Comparison of ENCODE assay signal across 22 cellular contexts in genomic region chr5:267716-268115, GRCh38. TPM values are rescaled to one million over a fixed set of nuclear protein-coding genes. Genes with fewer than 3 reads are reported as not detected.
A peak's percentile ranks its signal among the peaks of the same experiment; 100 is the strongest.
DNase-seq lines count a peak whose midpoint lies in the region; ATAC-seq, FAIRE-seq and TF ChIP-seq lines count a peak whose summit lies in the region.
"Had no signal": no experiment of that assay in that cellular context is flagged by ENCODE, and none has a peak within 500 bp of the region (broad histone marks: within the 10 kb centered on the region; RNA-seq: fewer than 3 reads in every experiment).

No MANE protein-coding gene starts in this region.

- no peak for DNase-seq in activated CD4-positive, alpha-beta T cell treated with anti-CD3 and anti-CD28 coated beads, Interleukin-2, amount 10 ng/mL, durations not matched to agents 24 days and 14 days
- DNase-seq in activated CD4-positive, alpha-beta T cell treated with anti-CD3 and anti-CD28 coated beads for 4 hours, result no peak
- no peak for DNase-seq in left ventricle myocardium inferior
- no peak for DNase-seq in right atrium auricular region (ENCODE audit: low spot score)
- no peak for DNase-seq in endothelial cell of umbilical vein (ENCODE audit: low read depth, low spot score)
- DNase-seq in stimulated activated effector memory CD8-positive, alpha-beta T cell treated with anti-CD3 and anti-CD28 coated beads, Interleukin-12 subunit alpha, Interleukin-12 subunit beta, amount 100 ng/mL, for 72 hours (ENCODE audit: low spot score in 2 of 2), result no peak
- DNase-seq in kidney glomerular epithelial cell (lab: John Stamatoyannopoulos, UW), result no peak
- DNase-seq: 8988T, C1 segment of cervical spinal cord, EL, GF-D8, GOT3, HCEC 1CT, KBM-7, NCI-H1092 treated with DMSO at 0.1 percent for 48 hours, NCI-H1436 treated with DMSO at 0.1 percent for 48 hours, NCI-H1930, NCI-H2227 treated with DMSO at 0.1 percent for 48 hours, NCI-H510A, Peyer's patch had no signal

- H2AFZ ChIP-seq in endothelial cell of umbilical vein (ENCODE audit: low read depth, low read length), result no peak overlapping the region

- no peak for TF ChIP-seq CTCF in left ventricle myocardium inferior (IDR thresholded peaks at IDR 0.05; ENCODE audit: borderline replicate concordance)
- no peak for TF ChIP-seq CTCF in right atrium auricular region (IDR thresholded peaks at IDR 0.05)
- TF ChIP-seq CTCF in endothelial cell of umbilical vein (IDR thresholded peaks at IDR 0.05; ENCODE audit: extremely low read depth in 1 of 2, insufficient read depth in 1 of 2, low read depth in 1 of 2, low read length in 2 of 2), result no peak

- H3K4me1 Mint-ChIP-seq in activated CD4-positive, alpha-beta T cell treated with anti-CD3 and anti-CD28 coated beads, Interleukin-2, amount 10 ng/mL, durations not matched to agents 24 days and 14 days, result peaks cover 16% of the 10 kb centered on the region
- peaks cover 31% of the 10 kb centered on the region for H3K4me1 Mint-ChIP-seq in stimulated activated effector memory CD8-positive, alpha-beta T cell treated with anti-CD3 and anti-CD28 coated beads, Interleukin-12 subunit alpha, Interleukin-12 subunit beta, amount 100 ng/mL, for 72 hours

- H3K27ac ChIP-seq in left ventricle myocardium inferior (replicated peaks) (peak overlapping the region; percentile 12), right atrium auricular region (no peak overlapping the region), endothelial cell of umbilical vein (ENCODE audit: insufficient read depth, low read depth, low read length) (no peak overlapping the region)
- H3K27ac ChIP-seq: Peyer's patch had no signal

- no peaks in the 10 kb centered on the region for H3K9me1 ChIP-seq in endothelial cell of umbilical vein (replicated peaks; ENCODE audit: control insufficient read depth, extremely low read depth, insufficient read depth, low read length)

- no peaks in the 10 kb centered on the region for H3K9me3 ChIP-seq in left ventricle myocardium inferior (replicated peaks)
- H3K9me3 ChIP-seq in right atrium auricular region, result no peaks in the 10 kb centered on the region
- no peaks in the 10 kb centered on the region for H3K9me3 ChIP-seq in endothelial cell of umbilical vein (replicated peaks; ENCODE audit: control insufficient read depth, insufficient read depth, low read length)
- H3K9me3 ChIP-seq: Peyer's patch had no signal

- no peaks in the 10 kb centered on the region for H3K27me3 Mint-ChIP-seq in activated CD4-positive, alpha-beta T cell treated with anti-CD3 and anti-CD28 coated beads, Interleukin-2, amount 10 ng/mL, durations not matched to agents 24 days and 14 days

- intact Hi-C loops in activated CD4-positive, alpha-beta T cell treated with anti-CD3 and anti-CD28 coated beads, Interleukin-2, amount 10 ng/mL, durations not matched to agents 24 days and 14 days (cut with micrococcal nuclease), result no loop called here
- intact Hi-C loops in left ventricle myocardium inferior (cut with micrococcal nuclease) (no loop called here), endothelial cell of umbilical vein (cut with micrococcal nuclease) (no loop called here)

- no peak for ATAC-seq in stimulated activated effector memory CD8-positive, alpha-beta T cell treated with anti-CD3 and anti-CD28 coated beads, Interleukin-12 subunit alpha, Interleukin-12 subunit beta, amount 100 ng/mL, for 72 hours
- no peak for ATAC-seq in HG02763 (IDR thresholded peaks at IDR 0.05; ENCODE audit: unreplicated experiment)

- no peak overlapping the region for H3K4me2 ChIP-seq in endothelial cell of umbilical vein (ENCODE audit: insufficient read depth, low read length)

- CTCF ChIA-PET in endothelial cell of umbilical vein (lab: Charles Lee), result no interaction called here

- BruUV-seq in endothelial cell of umbilical vein (replicated peaks; lab: Mats Ljungman, UMichigan), result no TSS peak

- peak overlapping the region; percentile 12 for H3K27ac Mint-ChIP-seq in activated CD4-positive, alpha-beta T cell treated with anti-CD3 and anti-CD28 coated beads, Interleukin-2, amount 10 ng/mL, durations not matched to agents 24 days and 14 days
- H3K27ac Mint-ChIP-seq in stimulated activated effector memory CD8-positive, alpha-beta T cell treated with anti-CD3 and anti-CD28 coated beads, Interleukin-12 subunit alpha, Interleukin-12 subunit beta, amount 100 ng/mL, for 72 hours, result peak overlapping the region; percentile 43

- peaks cover 7% of the 10 kb centered on the region for H3K79me2 ChIP-seq in endothelial cell of umbilical vein (ENCODE audit: control insufficient read depth, insufficient read depth, low read length)

- H3K27me3 ChIP-seq in left ventricle myocardium inferior (ENCODE audit: low read depth) (no peaks in the 10 kb centered on the region), right atrium auricular region (no peaks in the 10 kb centered on the region), endothelial cell of umbilical vein (ENCODE audit: control insufficient read depth in 2 of 2, insufficient read depth in 2 of 2, low read length in 2 of 2) (no peaks in the 10 kb centered on the region)
- H3K27me3 ChIP-seq: Peyer's patch had no signal

- no peak for TF ChIP-seq POLR2A in endothelial cell of umbilical vein (IDR thresholded peaks at IDR 0.05; ENCODE audit: low read depth, low read length)

- no peak overlapping the region for H3K4me3 Mint-ChIP-seq in activated CD4-positive, alpha-beta T cell treated with anti-CD3 and anti-CD28 coated beads, Interleukin-2, amount 10 ng/mL, durations not matched to agents 24 days and 14 days
- H3K4me3 Mint-ChIP-seq in stimulated activated effector memory CD8-positive, alpha-beta T cell treated with anti-CD3 and anti-CD28 coated beads, Interleukin-12 subunit alpha, Interleukin-12 subunit beta, amount 100 ng/mL, for 72 hours, result no peak overlapping the region

- H3K9me3 Mint-ChIP-seq in activated CD4-positive, alpha-beta T cell treated with anti-CD3 and anti-CD28 coated beads, Interleukin-2, amount 10 ng/mL, durations not matched to agents 24 days and 14 days, result no peaks in the 10 kb centered on the region
- H3K9me3 Mint-ChIP-seq in stimulated activated effector memory CD8-positive, alpha-beta T cell treated with anti-CD3 and anti-CD28 coated beads, Interleukin-12 subunit alpha, Interleukin-12 subunit beta, amount 100 ng/mL, for 72 hours, result no peaks in the 10 kb centered on the region

- no peaks in the 10 kb centered on the region for H4K20me1 ChIP-seq in endothelial cell of umbilical vein (replicated peaks; ENCODE audit: control insufficient read depth, extremely low read depth, insufficient read depth, low read length)

- H3K36me3 Mint-ChIP-seq in activated CD4-positive, alpha-beta T cell treated with anti-CD3 and anti-CD28 coated beads, Interleukin-2, amount 10 ng/mL, durations not matched to agents 24 days and 14 days (ENCODE audit: low read depth), result peaks cover 24% of the 10 kb centered on the region
- peaks cover 60% of the 10 kb centered on the region for H3K36me3 Mint-ChIP-seq in stimulated activated effector memory CD8-positive, alpha-beta T cell treated with anti-CD3 and anti-CD28 coated beads, Interleukin-12 subunit alpha, Interleukin-12 subunit beta, amount 100 ng/mL, for 72 hours

- dilution Hi-C loops in endothelial cell of umbilical vein (cut with MboI; ENCODE audit: extremely low pct_ligation_motif_present, low sequenced_read_pairs), result no loop called here

- peak; percentile 42 for FAIRE-seq in endothelial cell of umbilical vein (lab: Jason Lieb, UNC)
- FAIRE-seq: GM19239 had no signal

- H3K36me3 ChIP-seq in left ventricle myocardium inferior (peaks cover 31% of the 10 kb centered on the region), right atrium auricular region (peaks cover 25% of the 10 kb centered on the region), endothelial cell of umbilical vein (ENCODE audit: control insufficient read depth in 2 of 2, extremely low read depth in 1 of 2, insufficient read depth in 2 of 2, low read length in 2 of 2) (peaks cover 4 to 5% of the 10 kb centered on the region in 2 experiments)

- no peak overlapping the region for H3K9ac ChIP-seq in endothelial cell of umbilical vein (replicated peaks; ENCODE audit: extremely low read depth, insufficient read depth, low read length)

- POLR2A ChIA-PET in endothelial cell of umbilical vein (lab: Charles Lee), result no interaction called here

- H3K4me1 ChIP-seq in left ventricle myocardium inferior (peaks cover 32% of the 10 kb centered on the region), right atrium auricular region (peaks cover 0 to 19% of the 10 kb centered on the region in 2 donors), endothelial cell of umbilical vein (ENCODE audit: control insufficient read depth, extremely low read depth, insufficient read depth, low read length) (peaks cover 15% of the 10 kb centered on the region)

- no peak overlapping the region for H3K4me3 ChIP-seq in left ventricle myocardium inferior
- H3K4me3 ChIP-seq in right atrium auricular region, result no peak overlapping the region
- no peak overlapping the region for H3K4me3 ChIP-seq in endothelial cell of umbilical vein (replicated peaks in 1 of 3; ENCODE audit: insufficient read depth in 1 of 3, low read depth in 1 of 3, low read length in 3 of 3)
- H3K4me3 ChIP-seq: Peyer's patch had no signal

RNA-seq across cellular contexts. Expression of gene PDCD6, which starts 3.7 kb away (rescaled TPM):
- 118 and 119 TPM in 2 replicates for total RNA-seq in activated CD4-positive, alpha-beta T cell treated with anti-CD3 and anti-CD28 coated beads, Interleukin-2, amount 10 ng/mL, durations not matched to agents 24 days and 14 days
- total RNA-seq in left ventricle myocardium inferior (34.2 TPM), right atrium auricular region (10 to 100 TPM; 38.1 to 46.1 TPM), endothelial cell of umbilical vein (79.8 and 83.3 TPM in 2 replicates)
- polyA plus RNA-seq in endothelial cell of umbilical vein, result 223 and 247 TPM in 2 replicates
- 206 and 215 TPM in 2 replicates for polyA plus RNA-seq in endothelial cell of umbilical vein (2011; cell fraction: cytosol; rRNA removed)
- polyA plus RNA-seq in endothelial cell of umbilical vein (2011; cell fraction: nucleus; rRNA removed), result 155 and 164 TPM in 2 replicates
- polyA plus RNA-seq in endothelial cell of umbilical vein (2012), result 109 and 126 TPM in 2 replicates
- polyA minus RNA-seq in endothelial cell of umbilical vein, result 160 and 180 TPM in 2 replicates
- polyA minus RNA-seq in endothelial cell of umbilical vein (2011; cell fraction: cytosol; rRNA and poly(A)+ RNA removed), result 129 TPM
- 47.2 and 48.4 TPM in 2 replicates for polyA minus RNA-seq in endothelial cell of umbilical vein (2011; cell fraction: nucleus; rRNA and poly(A)+ RNA removed)

RNA-seq across cellular contexts. Expression of gene SDHA, which starts 49.6 kb away (rescaled TPM):
- 147 and 150 TPM in 2 replicates for total RNA-seq in activated CD4-positive, alpha-beta T cell treated with anti-CD3 and anti-CD28 coated beads, Interleukin-2, amount 10 ng/mL, durations not matched to agents 24 days and 14 days
- total RNA-seq in left ventricle myocardium inferior (757 TPM), right atrium auricular region (100 to 1,000 TPM; 242 to 366 TPM), endothelial cell of umbilical vein (142 and 153 TPM in 2 replicates)
- polyA plus RNA-seq in endothelial cell of umbilical vein, result 97.0 and 121 TPM in 2 replicates
- polyA plus RNA-seq in endothelial cell of umbilical vein (2011; cell fraction: cytosol; rRNA removed), result 87.2 and 103 TPM in 2 replicates
- 131 and 141 TPM in 2 replicates for polyA plus RNA-seq in endothelial cell of umbilical vein (2011; cell fraction: nucleus; rRNA removed)
- polyA plus RNA-seq in endothelial cell of umbilical vein (2012), result 179 and 191 TPM in 2 replicates
- polyA minus RNA-seq in endothelial cell of umbilical vein, result 273 and 275 TPM in 2 replicates
- polyA minus RNA-seq in endothelial cell of umbilical vein (2011; cell fraction: cytosol; rRNA and poly(A)+ RNA removed), result 203 TPM
- 149 and 158 TPM in 2 replicates for polyA minus RNA-seq in endothelial cell of umbilical vein (2011; cell fraction: nucleus; rRNA and poly(A)+ RNA removed)

RNA-seq across cellular contexts. Expression of gene CCDC127, which starts 49.8 kb away (rescaled TPM):
- total RNA-seq in activated CD4-positive, alpha-beta T cell treated with anti-CD3 and anti-CD28 coated beads, Interleukin-2, amount 10 ng/mL, durations not matched to agents 24 days and 14 days, result 7.1 and 7.7 TPM in 2 replicates
- total RNA-seq in left ventricle myocardium inferior (7.9 TPM), right atrium auricular region (1 to 10 TPM; 5.6 to 7.1 TPM), endothelial cell of umbilical vein (5.3 and 6.3 TPM in 2 replicates)
- polyA plus RNA-seq in endothelial cell of umbilical vein, result 3.2 and 3.4 TPM in 2 replicates
- 3.9 and 4.0 TPM in 2 replicates for polyA plus RNA-seq in endothelial cell of umbilical vein (2011; cell fraction: cytosol; rRNA removed)
- 3.8 TPM in 2 replicates for polyA plus RNA-seq in endothelial cell of umbilical vein (2011; cell fraction: nucleus; rRNA removed)
- 3.3 TPM in 2 replicates for polyA plus RNA-seq in endothelial cell of umbilical vein (2012)
- polyA minus RNA-seq in endothelial cell of umbilical vein, result 3.8 and 5.7 TPM in 2 replicates
- polyA minus RNA-seq in endothelial cell of umbilical vein (2011; cell fraction: cytosol; rRNA and poly(A)+ RNA removed), result 3.9 TPM
- polyA minus RNA-seq in endothelial cell of umbilical vein (2011; cell fraction: nucleus; rRNA and poly(A)+ RNA removed), result 3.4 and 4.7 TPM in 2 replicates

RNA-seq across cellular contexts. Expression of gene AHRR, which starts 53.8 kb away (rescaled TPM):
- total RNA-seq in activated CD4-positive, alpha-beta T cell treated with anti-CD3 and anti-CD28 coated beads, Interleukin-2, amount 10 ng/mL, durations not matched to agents 24 days and 14 days, result 25.8 and 26.0 TPM in 2 replicates
- 1.4 TPM for total RNA-seq in left ventricle myocardium inferior
- under 1 TPM; 0.12 to 0.30 TPM for total RNA-seq in right atrium auricular region
- total RNA-seq in endothelial cell of umbilical vein, result 3.1 and 5.1 TPM in 2 replicates
- 7.1 and 7.3 TPM in 2 replicates for polyA plus RNA-seq in endothelial cell of umbilical vein
- 4.2 and 6.1 TPM in 2 replicates for polyA plus RNA-seq in endothelial cell of umbilical vein (2011; cell fraction: cytosol; rRNA removed)
- polyA plus RNA-seq in endothelial cell of umbilical vein (2011; cell fraction: nucleus; rRNA removed), result 31.8 and 34.4 TPM in 2 replicates
- 4.8 and 5.4 TPM in 2 replicates for polyA plus RNA-seq in endothelial cell of umbilical vein (2012)
- polyA minus RNA-seq in endothelial cell of umbilical vein, result 5.6 and 7.4 TPM in 2 replicates
- polyA minus RNA-seq in endothelial cell of umbilical vein (2011; cell fraction: cytosol; rRNA and poly(A)+ RNA removed), result 7.0 TPM
- polyA minus RNA-seq in endothelial cell of umbilical vein (2011; cell fraction: nucleus; rRNA and poly(A)+ RNA removed), result 10.2 and 12.1 TPM in 2 replicates
